29 cellular contexts compared by ENCODE assay signal in the genomic region with DNA sequence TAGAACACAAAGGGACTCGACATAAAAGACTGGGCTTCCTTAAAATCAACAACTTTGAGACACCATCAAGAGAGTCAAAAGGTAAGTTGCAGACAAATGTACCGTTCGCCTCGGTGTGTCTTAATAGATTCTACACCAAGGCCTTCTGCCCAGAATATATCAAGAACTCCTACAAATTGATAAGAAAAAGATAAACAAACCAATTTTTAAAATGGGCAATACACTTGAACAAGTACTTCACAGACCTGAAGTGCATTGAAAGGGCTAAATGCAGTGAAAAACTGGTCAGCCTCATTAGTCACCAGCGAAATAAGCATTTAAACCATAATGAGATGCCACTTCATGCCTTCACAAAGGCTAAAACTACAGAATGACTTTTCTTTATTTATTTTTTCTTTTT. TPM values are rescaled to one million over a fixed set of nuclear protein-coding genes. Genes with fewer than 3 reads are reported as not detected.
A peak's percentile ranks its signal among the peaks of the same experiment; 100 is the strongest.
DNase-seq lines count a peak whose midpoint lies in the region; TF ChIP-seq lines count a peak whose summit lies in the region.
"Had no signal": no experiment of that assay in that cellular context is flagged by ENCODE, and none has a peak within 500 bp of the region (broad histone marks: within the 10 kb centered on the region; RNA-seq: fewer than 3 reads in every experiment).

No MANE protein-coding gene starts in this region.

- no peaks in the 10 kb centered on the region for H3K9me3 ChIP-seq in mammary epithelial cell (replicated peaks; ENCODE audit: insufficient read depth, low read length)
- H3K9me3 ChIP-seq: A549, BE2C, BLaER1, Caco-2 had no signal

- no peaks in the 10 kb centered on the region for H3K27me3 ChIP-seq in mammary epithelial cell (ENCODE audit: insufficient read depth, low read length)
- H3K27me3 ChIP-seq: BE2C; BLaER1; BLaER1 treated with 17β-estradiol and CSF1 and Interleukin-3, amounts not matched to agents 10 nM and 100 nM had no signal

- in situ Hi-C loops in SK-MEL-5 (cut with HindIII; ENCODE audit: low pct_unique_long_range_greater_than_20kb, low sequenced_read_pairs): no loop called here
- in situ Hi-C loops in mammary epithelial cell (cut with MboI; ENCODE audit: low sequenced_read_pairs in 2 of 2): no loop called here

- CTCF ChIA-PET in mammary epithelial cell (lab: Charles Lee; ENCODE audit: low non-redundant PET): no interaction called here

- peak overlapping the region; percentile 50 for H3K27ac ChIP-seq in temporal lobe (ENCODE audit: low read depth, low read length)
- H3K27ac ChIP-seq in mammary epithelial cell (ENCODE audit: insufficient read depth, low read depth, low read length): no peak overlapping the region
- H3K27ac ChIP-seq: 22Rv1; A549; BLaER1; BLaER1 treated with 17β-estradiol and CSF1 and Interleukin-3, amounts not matched to agents 10 nM and 100 nM; C4-2B had no signal

- dilution Hi-C loops in mammary epithelial cell (cut with HindIII; ENCODE audit: low sequenced_read_pairs): no loop called here

- H4K20me1 ChIP-seq in mammary epithelial cell (ENCODE audit: insufficient read depth, low read length): no peaks in the 10 kb centered on the region
- H4K20me1 ChIP-seq: BLaER1 had no signal

- no peak overlapping the region for H3K4me3 ChIP-seq in mammary epithelial cell (replicated peaks in 1 of 3; ENCODE audit: insufficient read depth in 1 of 3, low read depth in 2 of 3, low read length in 3 of 3)
- H3K4me3 ChIP-seq: A549; BLaER1; BLaER1 treated with 17β-estradiol and CSF1 and Interleukin-3, amounts not matched to agents 10 nM and 100 nM had no signal

- no peak overlapping the region for H3K9ac ChIP-seq in mammary epithelial cell (ENCODE audit: insufficient read depth, low read length)
- H3K9ac ChIP-seq: BLaER1; BLaER1 treated with 17β-estradiol and CSF1 and Interleukin-3, amounts not matched to agents 10 nM and 100 nM had no signal

- peaks cover 9% of the 10 kb centered on the region for H3K4me1 ChIP-seq in mammary epithelial cell (ENCODE audit: insufficient read depth, low read length)
- H3K4me1 ChIP-seq: BE2C, BLaER1 had no signal

- no peak overlapping the region for H2AFZ ChIP-seq in mammary epithelial cell (ENCODE audit: low read depth, low read length)

- intact Hi-C loops in mammary epithelial cell (cut with micrococcal nuclease): no loop called here

- no peaks in the 10 kb centered on the region for H3K79me2 ChIP-seq in mammary epithelial cell (ENCODE audit: insufficient read depth, low read length)

- H3K4me2 ChIP-seq in mammary epithelial cell (ENCODE audit: insufficient read depth, low read depth, low read length): no peak overlapping the region
- H3K4me2 ChIP-seq: A549; BLaER1; BLaER1 treated with 17β-estradiol and CSF1 and Interleukin-3, amounts not matched to agents 10 nM and 100 nM had no signal

- no peaks in the 10 kb centered on the region for H3K36me3 ChIP-seq in mammary epithelial cell (ENCODE audit: insufficient read depth, low read length)
- H3K36me3 ChIP-seq: BE2C; BLaER1; BLaER1 treated with 17β-estradiol and CSF1 and Interleukin-3, amounts not matched to agents 10 nM and 100 nM had no signal

- DNase-seq in SK-MEL-5 (ENCODE audit: low read depth, low spot score) (peak; percentile 56), mammary epithelial cell (no peak), DMS 273 (lab: John Stamatoyannopoulos, UW; ENCODE audit: unreplicated experiment) (no peak)
- DNase-seq: 8988T; ACHN; AML-193; BE2C; C1 segment of cervical spinal cord; Caco-2; Calu3; CD4-positive, alpha-beta memory T cell; CD4-positive, alpha-beta T cell; CD4-positive, CD25-positive, alpha-beta regulatory T cell; CD8-positive, alpha-beta memory T cell; CD8-positive, alpha-beta T cell; COR-L47; DMS 273 treated with DMSO at 0.1 percent for 48 hours; DMS153; DMS53; DMS79; DMS79 treated with DMSO at 0.1 percent for 48 hours; DND-41; EL had no signal

- BruUV-seq in mammary epithelial cell (replicated peaks; lab: Mats Ljungman, UMichigan): no TSS peak

- no peak for TF ChIP-seq CTCF in mammary epithelial cell (conservative IDR thresholded peaks at IDR 0.05 in 1 of 2, IDR thresholded peaks at IDR 0.05 in 1 of 2; ENCODE audit: extremely low read depth in 1 of 2, insufficient read depth in 1 of 2, low read depth in 1 of 2, low read length in 2 of 2)

- 83% methylated on average over 5 of the region's 5 CpGs for WGBS in mammary epithelial cell (ENCODE audit: low coverage, missing lambda C conversion rate)

RNA-seq across cellular contexts. Expression of gene BAHCC1, which starts 20.4 kb away (rescaled TPM):
- 15.4 and 19.1 TPM in 2 replicates for total RNA-seq in SK-MEL-5 (2014; rRNA removed; shearing (Covaris generic))
- 64.9 and 83.0 TPM in 2 replicates for polyA plus RNA-seq in SK-MEL-5 (2015; cell fraction: cytosol; rRNA removed)
- 202 and 203 TPM in 2 replicates for polyA plus RNA-seq in SK-MEL-5 (2015; cell fraction: nucleus; rRNA removed)
- total RNA-seq in temporal lobe: 16.7 TPM
- total RNA-seq in mammary epithelial cell: 1 to 10 TPM; 2.2 to 9.1 TPM
- 1.6 TPM for polyA plus RNA-seq in mammary epithelial cell
- polyA minus RNA-seq in mammary epithelial cell: 0.67 TPM
- total RNA-seq: CD4-positive, alpha-beta memory T cell; CD8-positive, alpha-beta memory T cell had no signal
- polyA plus RNA-seq: CD4-positive, alpha-beta memory T cell; CD4-positive, CD25-positive, alpha-beta regulatory T cell; CD8-positive, alpha-beta memory T cell had no signal
